In the genomic region with DNA sequence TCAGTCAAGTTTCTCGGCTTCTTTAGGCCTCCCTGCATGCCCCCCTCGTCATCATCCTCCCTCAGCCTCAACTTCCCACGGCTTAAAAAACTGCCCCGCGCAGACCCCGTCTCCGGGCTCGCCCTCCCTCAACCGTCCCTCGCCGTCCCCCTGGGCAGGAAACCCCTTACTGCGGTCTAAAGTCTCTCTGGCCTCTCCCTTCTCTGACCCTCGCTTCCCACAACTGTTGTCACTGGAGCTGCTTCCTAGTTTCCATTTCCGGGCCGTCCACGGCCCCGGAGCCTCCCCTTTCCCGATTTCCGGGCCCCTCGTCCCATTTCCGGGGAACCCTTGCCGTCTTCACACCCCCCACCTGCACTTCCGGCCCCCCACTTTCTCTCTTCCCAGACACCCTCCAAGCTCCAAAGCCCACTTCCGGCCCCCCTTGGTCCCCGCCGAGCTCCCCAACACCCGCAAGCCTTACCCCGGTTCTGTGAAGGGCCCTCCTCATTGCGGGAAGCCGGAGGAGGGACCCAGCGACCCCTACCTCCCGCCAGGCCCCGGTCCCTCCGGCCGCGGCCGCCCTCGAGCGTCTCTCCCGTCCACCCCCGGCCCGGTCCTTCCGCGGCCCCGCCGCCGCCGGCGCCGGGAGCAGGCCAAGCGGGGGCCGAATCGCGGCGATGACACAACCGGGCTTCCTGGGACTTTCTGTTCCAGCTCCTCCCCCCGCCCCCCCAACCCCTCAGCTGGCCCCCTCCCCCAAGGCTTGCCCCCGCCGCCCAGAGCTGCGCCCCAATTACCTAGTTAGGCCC, we compare ENCODE assay signal across 8 cellular contexts. TPM values are rescaled to one million over a fixed set of nuclear protein-coding genes. Genes with fewer than 3 reads are reported as not detected.
A peak's percentile ranks its signal among the peaks of the same experiment; 100 is the strongest.
DNase-seq lines count a peak whose midpoint lies in the region; ATAC-seq and TF ChIP-seq lines count a peak whose summit lies in the region.

No MANE protein-coding gene starts in this region.

- ATAC-seq in GM18519 (IDR thresholded peaks at IDR 0.05; ENCODE audit: low FRiP score, unreplicated experiment) (peak; percentile 11), HG03066 (IDR thresholded peaks at IDR 0.05; ENCODE audit: low read depth, unreplicated experiment) (peak; percentile 21)

- peaks cover 7% of the 10 kb centered on the region for H3K4me1 ChIP-seq in endocrine pancreas (ENCODE audit: control insufficient read depth, insufficient read depth, low read length)

- no peaks in the 10 kb centered on the region for H3K36me3 ChIP-seq in endocrine pancreas (ENCODE audit: control insufficient read depth, insufficient read depth, low read length)

- peaks cover 12% of the 10 kb centered on the region for H3K36me3 Mint-ChIP-seq in mesothelial cell of epicardium

- peak overlapping the region; percentile 99 for H3K27ac Mint-ChIP-seq in mesothelial cell of epicardium

- DNase-seq in ACHN: peak; percentile 81
- DNase-seq in NCI-H510A treated with DMSO at 0.1 percent for 48 hours (lab: John Stamatoyannopoulos, UW): peak; percentile 47
- DNase-seq in activated CD8-positive, alpha-beta memory T cell treated with anti-CD3 and anti-CD28 coated beads, Interleukin-2, amount 50 U/mL, for 1 hour (ENCODE audit: extremely low read depth): peak; percentile 53
- DNase-seq in mesothelial cell of epicardium (ENCODE audit: low spot score in 2 of 2, unreplicated experiment in 2 of 2): peak; percentile 26 to 61
- peak; percentile 52 to 55 for DNase-seq in stimulated activated CD8-positive, alpha-beta memory T cell treated with anti-CD3 and anti-CD28 coated beads, Interleukin-2, amount 100 ng/mL, for 48 hours (ENCODE audit: low read depth in 2 of 2)

- H3K27me3 Mint-ChIP-seq in mesothelial cell of epicardium (ENCODE audit: low read depth): peaks cover 1% of the 10 kb centered on the region

- no peaks in the 10 kb centered on the region for H3K27me3 ChIP-seq in endocrine pancreas (ENCODE audit: control insufficient read depth, insufficient read depth, low read length)

- no peaks in the 10 kb centered on the region for H3K9me3 ChIP-seq in endocrine pancreas (ENCODE audit: control insufficient read depth, low read length)

- peak overlapping the region; percentile 100 for H3K4me3 ChIP-seq in endocrine pancreas (ENCODE audit: control insufficient read depth, insufficient read depth, low read length)

- no peak for TF ChIP-seq CTCF in mesothelial cell of epicardium (IDR thresholded peaks at IDR 0.05; ENCODE audit: unreplicated experiment)

- in situ Hi-C loops in ACHN (cut with HindIII; ENCODE audit: low pct_ligation_motif_present, low pct_unique_long_range_greater_than_20kb, low sequenced_read_pairs): no loop called here

- peaks cover 16% of the 10 kb centered on the region for H3K4me1 Mint-ChIP-seq in mesothelial cell of epicardium

- H3K4me3 Mint-ChIP-seq in mesothelial cell of epicardium: peak overlapping the region; percentile 99

- H3K9ac ChIP-seq in endocrine pancreas (ENCODE audit: control insufficient read depth, insufficient read depth, low read length): peak overlapping the region; percentile 97

- H3K9me3 Mint-ChIP-seq in mesothelial cell of epicardium: no peaks in the 10 kb centered on the region

RNA-seq across cellular contexts. Expression of a gene that starts 0.5 kb away (rescaled TPM):
- total RNA-seq in mesothelial cell of epicardium: 239 to 256 TPM (median 253 TPM) in 3 replicates

RNA-seq across cellular contexts. Expression of a gene that starts 1.0 kb away (rescaled TPM):
- 5.1 to 6.2 TPM (median 5.5 TPM) in 3 replicates for total RNA-seq in mesothelial cell of epicardium

Comparison
In these comparisons a context has a peak if more than half of its experiments do, and no peak if none do; other contexts are left out.
1. Peak in every context shown above with its lines: DNase-seq, ATAC-seq and H3K4me3 ChIP-seq.